Comparison of ENCODE assay signal across 1 cellular context in the genomic region with DNA sequence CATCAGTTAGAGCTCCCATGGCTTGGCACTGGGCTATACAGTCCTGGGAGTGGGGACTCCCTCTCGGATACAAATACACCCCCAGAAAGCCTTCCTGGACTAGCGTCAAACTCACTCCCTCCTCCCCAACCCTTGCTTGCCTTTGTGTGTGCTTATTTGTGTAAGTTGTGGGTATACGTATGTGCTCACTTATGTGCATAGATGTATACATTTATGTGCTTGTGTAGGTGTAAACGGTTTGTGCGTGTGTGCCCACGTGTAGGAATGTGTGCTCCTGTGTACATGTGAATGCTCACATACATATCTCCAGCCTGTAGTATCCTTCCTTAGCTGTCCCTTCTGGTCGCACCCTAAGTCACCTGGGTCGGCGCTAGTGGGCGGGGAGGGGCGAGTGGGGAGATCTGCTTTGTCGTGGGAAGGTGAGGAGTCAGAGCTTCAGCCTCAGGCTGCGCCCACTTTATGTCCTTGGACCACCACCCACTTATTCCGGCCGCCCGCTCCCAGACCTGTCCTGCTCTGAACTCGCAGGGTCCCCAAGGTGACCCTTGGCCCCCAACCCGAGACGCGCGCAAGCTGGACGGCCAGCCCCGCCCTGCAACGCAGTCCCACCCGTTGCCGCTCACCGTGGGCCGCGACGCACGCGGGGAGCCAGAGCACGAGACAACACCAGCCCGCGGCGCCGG.
TF ChIP-seq lines count a peak whose summit lies in the region.

No MANE protein-coding gene starts in this region.

TF ChIP-seq in HepG2, 621 proteins besides CTCF, POLR2A, EP300 and RAD21 (continued from another document and continues in another):
- no peak for TF ChIP-seq ZNF160 (CRISPR knock-in tag; IDR thresholded peaks at IDR 0.05)
- TF ChIP-seq ASH2L (IDR thresholded peaks at IDR 0.05; ENCODE audit: insufficient read length, low read depth, low read length) = peak; percentile 58
- TF ChIP-seq, protein P1, sequence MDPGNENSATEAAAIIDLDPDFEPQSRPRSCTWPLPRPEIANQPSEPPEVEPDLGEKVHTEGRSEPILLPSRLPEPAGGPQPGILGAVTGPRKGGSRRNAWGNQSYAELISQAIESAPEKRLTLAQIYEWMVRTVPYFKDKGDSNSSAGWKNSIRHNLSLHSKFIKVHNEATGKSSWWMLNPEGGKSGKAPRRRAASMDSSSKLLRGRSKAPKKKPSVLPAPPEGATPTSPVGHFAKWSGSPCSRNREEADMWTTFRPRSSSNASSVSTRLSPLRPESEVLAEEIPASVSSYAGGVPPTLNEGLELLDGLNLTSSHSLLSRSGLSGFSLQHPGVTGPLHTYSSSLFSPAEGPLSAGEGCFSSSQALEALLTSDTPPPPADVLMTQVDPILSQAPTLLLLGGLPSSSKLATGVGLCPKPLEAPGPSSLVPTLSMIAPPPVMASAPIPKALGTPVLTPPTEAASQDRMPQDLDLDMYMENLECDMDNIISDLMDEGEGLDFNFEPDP (CRISPR knock-in tag; conservative IDR thresholded peaks at IDR 0.05) = no peak
- TF ChIP-seq, protein P2, sequence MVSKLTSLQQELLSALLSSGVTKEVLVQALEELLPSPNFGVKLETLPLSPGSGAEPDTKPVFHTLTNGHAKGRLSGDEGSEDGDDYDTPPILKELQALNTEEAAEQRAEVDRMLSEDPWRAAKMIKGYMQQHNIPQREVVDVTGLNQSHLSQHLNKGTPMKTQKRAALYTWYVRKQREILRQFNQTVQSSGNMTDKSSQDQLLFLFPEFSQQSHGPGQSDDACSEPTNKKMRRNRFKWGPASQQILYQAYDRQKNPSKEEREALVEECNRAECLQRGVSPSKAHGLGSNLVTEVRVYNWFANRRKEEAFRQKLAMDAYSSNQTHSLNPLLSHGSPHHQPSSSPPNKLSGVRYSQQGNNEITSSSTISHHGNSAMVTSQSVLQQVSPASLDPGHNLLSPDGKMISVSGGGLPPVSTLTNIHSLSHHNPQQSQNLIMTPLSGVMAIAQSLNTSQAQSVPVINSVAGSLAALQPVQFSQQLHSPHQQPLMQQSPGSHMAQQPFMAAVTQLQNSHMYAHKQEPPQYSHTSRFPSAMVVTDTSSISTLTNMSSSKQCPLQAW (CRISPR knock-in tag; IDR thresholded peaks at IDR 0.05) = no peak
- no peak for TF ChIP-seq TMF1 (CRISPR knock-in tag; IDR thresholded peaks at IDR 0.05; ENCODE audit: low read depth)
- 0 out of 2 replicates have a peak, but pooled peaks have one; percentile 9 for TF ChIP-seq FOXC1 (CRISPR knock-in tag; IDR thresholded peaks at IDR 0.05; ENCODE audit: borderline replicate concordance)
- TF ChIP-seq, protein P3, sequence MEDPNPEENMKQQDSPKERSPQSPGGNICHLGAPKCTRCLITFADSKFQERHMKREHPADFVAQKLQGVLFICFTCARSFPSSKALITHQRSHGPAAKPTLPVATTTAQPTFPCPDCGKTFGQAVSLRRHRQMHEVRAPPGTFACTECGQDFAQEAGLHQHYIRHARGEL (CRISPR knock-in tag; IDR thresholded peaks at IDR 0.05) = no peak
- TF ChIP-seq FOXP1 (IDR thresholded peaks at IDR 0.05) = no peak
- no peak for TF ChIP-seq FOXP1 (CRISPR knock-in tag; IDR thresholded peaks at IDR 0.05)
- TF ChIP-seq ZNF564 (CRISPR knock-in tag; IDR thresholded peaks at IDR 0.05) = no peak
- no peak for TF ChIP-seq ZNF468 (CRISPR knock-in tag; IDR thresholded peaks at IDR 0.05)
- TF ChIP-seq MYC (CRISPR knock-in tag; IDR thresholded peaks at IDR 0.05; ENCODE audit: borderline replicate concordance) = no peak
- TF ChIP-seq, protein P4, sequence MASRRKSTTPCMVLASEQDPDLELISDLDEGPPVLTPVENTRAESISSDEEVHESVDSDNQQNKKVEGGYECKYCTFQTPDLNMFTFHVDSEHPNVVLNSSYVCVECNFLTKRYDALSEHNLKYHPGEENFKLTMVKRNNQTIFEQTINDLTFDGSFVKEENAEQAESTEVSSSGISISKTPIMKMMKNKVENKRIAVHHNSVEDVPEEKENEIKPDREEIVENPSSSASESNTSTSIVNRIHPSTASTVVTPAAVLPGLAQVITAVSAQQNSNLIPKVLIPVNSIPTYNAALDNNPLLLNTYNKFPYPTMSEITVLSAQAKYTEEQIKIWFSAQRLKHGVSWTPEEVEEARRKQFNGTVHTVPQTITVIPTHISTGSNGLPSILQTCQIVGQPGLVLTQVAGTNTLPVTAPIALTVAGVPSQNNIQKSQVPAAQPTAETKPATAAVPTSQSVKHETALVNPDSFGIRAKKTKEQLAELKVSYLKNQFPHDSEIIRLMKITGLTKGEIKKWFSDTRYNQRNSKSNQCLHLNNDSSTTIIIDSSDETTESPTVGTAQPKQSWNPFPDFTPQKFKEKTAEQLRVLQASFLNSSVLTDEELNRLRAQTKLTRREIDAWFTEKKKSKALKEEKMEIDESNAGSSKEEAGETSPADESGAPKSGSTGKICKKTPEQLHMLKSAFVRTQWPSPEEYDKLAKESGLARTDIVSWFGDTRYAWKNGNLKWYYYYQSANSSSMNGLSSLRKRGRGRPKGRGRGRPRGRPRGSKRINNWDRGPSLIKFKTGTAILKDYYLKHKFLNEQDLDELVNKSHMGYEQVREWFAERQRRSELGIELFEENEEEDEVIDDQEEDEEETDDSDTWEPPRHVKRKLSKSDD (CRISPR knock-in tag; IDR thresholded peaks at IDR 0.05; ENCODE audit: low read depth) = no peak
- TF ChIP-seq NFYB (CRISPR knock-in tag; IDR thresholded peaks at IDR 0.05) = no peak
- no peak for TF ChIP-seq LCORL (IDR thresholded peaks at IDR 0.05)
- TF ChIP-seq LCORL (CRISPR knock-in tag; IDR thresholded peaks at IDR 0.05) = no peak; the same call in 1 of the 2 replicates
- peak; percentile 40 for TF ChIP-seq CCDC6 (CRISPR knock-in tag; IDR thresholded peaks at IDR 0.05)
- TF ChIP-seq KMT2A (CRISPR knock-in tag; IDR thresholded peaks at IDR 0.05) = no peak
- no peak for TF ChIP-seq MAFG (CRISPR knock-in tag; IDR thresholded peaks at IDR 0.05)
- TF ChIP-seq NR2F2 (IDR thresholded peaks at IDR 0.05; ENCODE audit: borderline replicate concordance, low read depth) = no peak
- TF ChIP-seq SPEN (CRISPR knock-in tag; IDR thresholded peaks at IDR 0.05; ENCODE audit: low read depth) = no peak
- TF ChIP-seq, protein P5, sequence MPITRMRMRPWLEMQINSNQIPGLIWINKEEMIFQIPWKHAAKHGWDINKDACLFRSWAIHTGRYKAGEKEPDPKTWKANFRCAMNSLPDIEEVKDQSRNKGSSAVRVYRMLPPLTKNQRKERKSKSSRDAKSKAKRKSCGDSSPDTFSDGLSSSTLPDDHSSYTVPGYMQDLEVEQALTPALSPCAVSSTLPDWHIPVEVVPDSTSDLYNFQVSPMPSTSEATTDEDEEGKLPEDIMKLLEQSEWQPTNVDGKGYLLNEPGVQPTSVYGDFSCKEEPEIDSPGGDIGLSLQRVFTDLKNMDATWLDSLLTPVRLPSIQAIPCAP (CRISPR knock-in tag; IDR thresholded peaks at IDR 0.05; ENCODE audit: low read depth) = no peak
- no peak for TF ChIP-seq TCF7L2 (IDR thresholded peaks at IDR 0.05; ENCODE audit: low read depth, low read length)
- no peak; the same call in 1 of the 2 replicates for TF ChIP-seq ETV6 (CRISPR knock-in tag; conservative IDR thresholded peaks at IDR 0.05)
- TF ChIP-seq HNF4G (IDR thresholded peaks at IDR 0.05; ENCODE audit: borderline replicate concordance, low read depth, low read length) = peak; percentile 59
- TF ChIP-seq HNF4G (CRISPR knock-in tag; IDR thresholded peaks at IDR 0.05; ENCODE audit: borderline replicate concordance, low read depth) = peak; percentile 76; the same call in 1 of the 2 replicates
- TF ChIP-seq NBN (conservative IDR thresholded peaks at IDR 0.05) = no peak
- no peak for TF ChIP-seq CREB1 (IDR thresholded peaks at IDR 0.05)
- TF ChIP-seq CREB1 (CRISPR knock-in tag; IDR thresholded peaks at IDR 0.05) = no peak
- TF ChIP-seq ZNF781 (CRISPR knock-in tag; IDR thresholded peaks at IDR 0.05; ENCODE audit: borderline replicate concordance, not compliant biosample characterization) = no peak
- peak; percentile 21; the same call in 1 of the 2 replicates for TF ChIP-seq HOXA9 (CRISPR knock-in tag; IDR thresholded peaks at IDR 0.05; ENCODE audit: borderline replicate concordance)
- no peak for TF ChIP-seq ZNF501 (CRISPR knock-in tag; IDR thresholded peaks at IDR 0.05)
- TF ChIP-seq, protein P6, sequence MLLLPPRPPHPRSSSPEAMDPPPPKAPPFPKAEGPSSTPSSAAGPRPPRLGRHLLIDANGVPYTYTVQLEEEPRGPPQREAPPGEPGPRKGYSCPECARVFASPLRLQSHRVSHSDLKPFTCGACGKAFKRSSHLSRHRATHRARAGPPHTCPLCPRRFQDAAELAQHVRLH (CRISPR knock-in tag; IDR thresholded peaks at IDR 0.05; ENCODE audit: borderline replicate concordance, low read depth) = no peak
- TF ChIP-seq, protein P7, sequence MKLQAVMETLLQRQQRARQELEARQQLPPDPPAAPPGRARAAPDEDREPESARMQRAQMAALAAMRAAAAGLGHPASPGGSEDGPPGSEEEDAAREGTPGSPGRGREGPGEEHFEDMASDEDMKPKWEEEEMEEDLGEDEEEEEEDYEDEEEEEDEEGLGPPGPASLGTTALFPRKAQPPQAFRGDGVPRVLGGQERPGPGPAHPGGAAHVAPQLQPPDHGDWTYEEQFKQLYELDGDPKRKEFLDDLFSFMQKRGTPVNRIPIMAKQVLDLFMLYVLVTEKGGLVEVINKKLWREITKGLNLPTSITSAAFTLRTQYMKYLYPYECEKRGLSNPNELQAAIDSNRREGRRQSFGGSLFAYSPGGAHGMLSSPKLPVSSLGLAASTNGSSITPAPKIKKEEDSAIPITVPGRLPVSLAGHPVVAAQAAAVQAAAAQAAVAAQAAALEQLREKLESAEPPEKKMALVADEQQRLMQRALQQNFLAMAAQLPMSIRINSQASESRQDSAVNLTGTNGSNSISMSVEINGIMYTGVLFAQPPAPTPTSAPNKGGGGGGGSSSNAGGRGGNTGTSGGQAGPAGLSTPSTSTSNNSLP (IDR thresholded peaks at IDR 0.05; ENCODE audit: low read depth, low read length) = no peak
- TF ChIP-seq, protein P8, sequence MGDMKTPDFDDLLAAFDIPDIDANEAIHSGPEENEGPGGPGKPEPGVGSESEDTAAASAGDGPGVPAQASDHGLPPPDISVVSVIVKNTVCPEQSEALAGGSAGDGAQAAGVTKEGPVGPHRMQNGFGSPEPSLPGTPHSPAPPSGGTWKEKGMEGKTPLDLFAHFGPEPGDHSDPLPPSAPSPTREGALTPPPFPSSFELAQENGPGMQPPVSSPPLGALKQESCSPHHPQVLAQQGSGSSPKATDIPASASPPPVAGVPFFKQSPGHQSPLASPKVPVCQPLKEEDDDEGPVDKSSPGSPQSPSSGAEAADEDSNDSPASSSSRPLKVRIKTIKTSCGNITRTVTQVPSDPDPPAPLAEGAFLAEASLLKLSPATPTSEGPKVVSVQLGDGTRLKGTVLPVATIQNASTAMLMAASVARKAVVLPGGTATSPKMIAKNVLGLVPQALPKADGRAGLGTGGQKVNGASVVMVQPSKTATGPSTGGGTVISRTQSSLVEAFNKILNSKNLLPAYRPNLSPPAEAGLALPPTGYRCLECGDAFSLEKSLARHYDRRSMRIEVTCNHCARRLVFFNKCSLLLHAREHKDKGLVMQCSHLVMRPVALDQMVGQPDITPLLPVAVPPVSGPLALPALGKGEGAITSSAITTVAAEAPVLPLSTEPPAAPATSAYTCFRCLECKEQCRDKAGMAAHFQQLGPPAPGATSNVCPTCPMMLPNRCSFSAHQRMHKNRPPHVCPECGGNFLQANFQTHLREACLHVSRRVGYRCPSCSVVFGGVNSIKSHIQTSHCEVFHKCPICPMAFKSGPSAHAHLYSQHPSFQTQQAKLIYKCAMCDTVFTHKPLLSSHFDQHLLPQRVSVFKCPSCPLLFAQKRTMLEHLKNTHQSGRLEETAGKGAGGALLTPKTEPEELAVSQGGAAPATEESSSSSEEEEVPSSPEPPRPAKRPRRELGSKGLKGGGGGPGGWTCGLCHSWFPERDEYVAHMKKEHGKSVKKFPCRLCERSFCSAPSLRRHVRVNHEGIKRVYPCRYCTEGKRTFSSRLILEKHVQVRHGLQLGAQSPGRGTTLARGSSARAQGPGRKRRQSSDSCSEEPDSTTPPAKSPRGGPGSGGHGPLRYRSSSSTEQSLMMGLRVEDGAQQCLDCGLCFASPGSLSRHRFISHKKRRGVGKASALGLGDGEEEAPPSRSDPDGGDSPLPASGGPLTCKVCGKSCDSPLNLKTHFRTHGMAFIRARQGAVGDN (CRISPR knock-in tag; IDR thresholded peaks at IDR 0.05) = no peak
- no peak for TF ChIP-seq ZFX (CRISPR knock-in tag; IDR thresholded peaks at IDR 0.05; ENCODE audit: low read depth)
- no peak for TF ChIP-seq ZNF660 (CRISPR knock-in tag; IDR thresholded peaks at IDR 0.05; ENCODE audit: borderline replicate concordance, low read depth)
- TF ChIP-seq EHMT2 (IDR thresholded peaks at IDR 0.05; ENCODE audit: borderline replicate concordance, low read depth, low read length) = no peak
- peak; percentile 32; the same call in 1 of the 2 replicates for TF ChIP-seq ZNF788 (CRISPR knock-in tag; IDR thresholded peaks at IDR 0.05; ENCODE audit: borderline replicate concordance)
- no peak for TF ChIP-seq RELA (CRISPR knock-in tag; IDR thresholded peaks at IDR 0.05)
- TF ChIP-seq FOXA1 (IDR thresholded peaks at IDR 0.05) = no peak
- TF ChIP-seq FOXA1 (CRISPR knock-in tag; IDR thresholded peaks at IDR 0.05) = no peak
- TF ChIP-seq, protein P9, sequence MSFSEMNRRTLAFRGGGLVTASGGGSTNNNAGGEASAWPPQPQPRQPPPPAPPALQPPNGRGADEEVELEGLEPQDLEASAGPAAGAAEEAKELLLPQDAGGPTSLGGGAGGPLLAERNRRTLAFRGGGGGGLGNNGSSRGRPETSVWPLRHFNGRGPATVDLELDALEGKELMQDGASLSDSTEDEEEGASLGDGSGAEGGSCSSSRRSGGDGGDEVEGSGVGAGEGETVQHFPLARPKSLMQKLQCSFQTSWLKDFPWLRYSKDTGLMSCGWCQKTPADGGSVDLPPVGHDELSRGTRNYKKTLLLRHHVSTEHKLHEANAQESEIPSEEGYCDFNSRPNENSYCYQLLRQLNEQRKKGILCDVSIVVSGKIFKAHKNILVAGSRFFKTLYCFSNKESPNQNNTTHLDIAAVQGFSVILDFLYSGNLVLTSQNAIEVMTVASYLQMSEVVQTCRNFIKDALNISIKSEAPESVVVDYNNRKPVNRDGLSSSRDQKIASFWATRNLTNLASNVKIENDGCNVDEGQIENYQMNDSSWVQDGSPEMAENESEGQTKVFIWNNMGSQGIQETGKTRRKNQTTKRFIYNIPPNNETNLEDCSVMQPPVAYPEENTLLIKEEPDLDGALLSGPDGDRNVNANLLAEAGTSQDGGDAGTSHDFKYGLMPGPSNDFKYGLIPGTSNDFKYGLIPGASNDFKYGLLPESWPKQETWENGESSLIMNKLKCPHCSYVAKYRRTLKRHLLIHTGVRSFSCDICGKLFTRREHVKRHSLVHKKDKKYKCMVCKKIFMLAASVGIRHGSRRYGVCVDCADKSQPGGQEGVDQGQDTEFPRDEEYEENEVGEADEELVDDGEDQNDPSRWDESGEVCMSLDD (CRISPR knock-in tag; IDR thresholded peaks at IDR 0.05; ENCODE audit: borderline replicate concordance) = no peak
- 0 out of 2 replicates have a peak, but pooled peaks have one; percentile 54 for TF ChIP-seq ZNF543 (CRISPR knock-in tag; IDR thresholded peaks at IDR 0.05)
